ENCODE assay signal across 8 cellular contexts in the genomic region with DNA sequence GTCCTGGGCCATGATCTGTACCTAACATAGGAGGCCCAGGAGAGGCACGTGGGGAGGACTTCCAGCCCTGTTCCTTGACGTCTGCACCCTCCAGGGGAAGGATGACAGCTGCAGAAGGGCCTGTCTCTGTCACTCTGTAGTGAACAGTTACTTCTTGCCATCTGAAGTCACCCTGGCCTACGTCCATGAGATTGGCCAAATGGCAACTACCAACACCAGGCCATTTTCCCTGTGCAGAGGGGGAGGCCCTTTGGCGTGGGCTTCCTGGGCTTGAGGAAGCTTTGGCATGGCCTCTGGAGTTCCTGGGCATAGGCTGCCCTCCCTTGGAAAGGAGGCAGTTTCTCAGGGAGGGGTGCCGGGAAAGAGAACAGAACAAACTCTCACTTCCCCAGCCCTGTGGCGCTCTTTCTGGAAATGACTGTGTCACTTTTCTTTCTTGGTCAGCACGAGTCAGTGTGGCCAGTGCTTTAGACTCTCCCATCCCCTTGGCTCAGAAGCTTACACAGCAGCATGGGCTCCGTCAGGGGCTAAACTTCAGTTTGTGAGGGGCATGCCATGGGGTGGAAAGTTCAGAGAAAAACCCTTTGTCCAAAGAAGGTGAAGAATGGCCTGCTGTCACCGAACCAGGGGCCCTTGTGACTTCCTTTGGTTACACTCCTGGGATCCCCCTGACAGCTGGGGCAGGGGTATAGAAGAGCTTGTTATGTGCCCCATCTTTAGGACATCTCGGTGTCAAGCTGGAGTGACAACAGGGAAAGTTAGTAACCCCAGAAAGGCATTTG. TPM values are rescaled to one million over a fixed set of nuclear protein-coding genes. Genes with fewer than 3 reads are reported as not detected.
DNase-seq lines count a peak whose midpoint lies in the region; ATAC-seq and TF ChIP-seq lines count a peak whose summit lies in the region.

No MANE protein-coding gene starts in this region.

- peaks cover 49% of the 10 kb centered on the region for H3K4me1 Mint-ChIP-seq in activated T-helper 1 cell treated with anti-CD3 and anti-CD28 coated beads, Interleukin-12 subunit alpha, Interleukin-12 subunit beta, Interleukin-2, Interleukin-4 antibody, amounts not matched to agents 30 ng/mL and 10 ng/mL and 1 ng/mL, durations not matched to agents 14 hours and 24 hours and 36 hours (ENCODE audit: low read depth)

- no peak for TF ChIP-seq POLR2A in erythroblast (IDR thresholded peaks at IDR 0.05; ENCODE audit: low read length)

- no peak overlapping the region for H3K4me3 ChIP-seq in rectal smooth muscle tissue (ENCODE audit: low read length)

- H3K4me3 Mint-ChIP-seq in activated T-helper 1 cell treated with anti-CD3 and anti-CD28 coated beads, Interleukin-12 subunit alpha, Interleukin-12 subunit beta, Interleukin-2, Interleukin-4 antibody, amounts not matched to agents 30 ng/mL and 10 ng/mL and 1 ng/mL, durations not matched to agents 14 hours and 24 hours and 36 hours = no peak overlapping the region

- no peak for DNase-seq in activated T-helper 1 cell treated with anti-CD3 and anti-CD28 coated beads, Interleukin-12 subunit alpha, Interleukin-12 subunit beta, Interleukin-2, Interleukin-4 antibody, amounts not matched to agents 30 ng/mL and 10 ng/mL and 1 ng/mL, durations not matched to agents 14 hours and 24 hours and 36 hours (ENCODE audit: low spot score)
- DNase-seq in NCI-H774 (lab: John Stamatoyannopoulos, UW) = no peak
- DNase-seq in stimulated activated naive CD4-positive, alpha-beta T cell treated with Interleukin-2 at 50 U/mL for 16 hours (lab: John Stamatoyannopoulos, UW) = no peak
- no peak for DNase-seq in erythroblast (lab: John Stamatoyannopoulos, UW)
- no peak for DNase-seq in DMS53 treated with DMSO at 0.1 percent for 48 hours (lab: John Stamatoyannopoulos, UW; ENCODE audit: unreplicated experiment)

- H3K9me3 Mint-ChIP-seq in activated T-helper 1 cell treated with anti-CD3 and anti-CD28 coated beads, Interleukin-12 subunit alpha, Interleukin-12 subunit beta, Interleukin-2, Interleukin-4 antibody, amounts not matched to agents 30 ng/mL and 10 ng/mL and 1 ng/mL, durations not matched to agents 14 hours and 24 hours and 36 hours = no peaks in the 10 kb centered on the region

- peak overlapping the region; percentile 21 for H3K27ac Mint-ChIP-seq in activated T-helper 1 cell treated with anti-CD3 and anti-CD28 coated beads, Interleukin-12 subunit alpha, Interleukin-12 subunit beta, Interleukin-2, Interleukin-4 antibody, amounts not matched to agents 30 ng/mL and 10 ng/mL and 1 ng/mL, durations not matched to agents 14 hours and 24 hours and 36 hours

- H3K27me3 Mint-ChIP-seq in activated T-helper 1 cell treated with anti-CD3 and anti-CD28 coated beads, Interleukin-12 subunit alpha, Interleukin-12 subunit beta, Interleukin-2, Interleukin-4 antibody, amounts not matched to agents 30 ng/mL and 10 ng/mL and 1 ng/mL, durations not matched to agents 14 hours and 24 hours and 36 hours (ENCODE audit: insufficient read depth) = no peaks in the 10 kb centered on the region

- H3K4me1 ChIP-seq in rectal smooth muscle tissue (ENCODE audit: control insufficient read depth, insufficient read depth, low read length) = peaks cover 3% of the 10 kb centered on the region

- H3K27ac ChIP-seq in rectal smooth muscle tissue (ENCODE audit: low read depth, low read length) = peak overlapping the region; percentile 37

- intact Hi-C loops in activated T-helper 1 cell treated with anti-CD3 and anti-CD28 coated beads, Interleukin-12 subunit alpha, Interleukin-12 subunit beta, Interleukin-2, Interleukin-4 antibody, amounts not matched to agents 30 ng/mL and 10 ng/mL and 1 ng/mL, durations not matched to agents 14 hours and 24 hours and 36 hours (cut with micrococcal nuclease) = no loop called here

- no peak overlapping the region for H3K9ac ChIP-seq in rectal smooth muscle tissue (ENCODE audit: low read length)

- no peaks in the 10 kb centered on the region for H3K27me3 ChIP-seq in rectal smooth muscle tissue (ENCODE audit: control insufficient read depth, insufficient read depth, low read length)

- H3K36me3 Mint-ChIP-seq in activated T-helper 1 cell treated with anti-CD3 and anti-CD28 coated beads, Interleukin-12 subunit alpha, Interleukin-12 subunit beta, Interleukin-2, Interleukin-4 antibody, amounts not matched to agents 30 ng/mL and 10 ng/mL and 1 ng/mL, durations not matched to agents 14 hours and 24 hours and 36 hours (ENCODE audit: low read depth) = peaks cover 13% of the 10 kb centered on the region

- no peaks in the 10 kb centered on the region for H3K36me3 ChIP-seq in rectal smooth muscle tissue (ENCODE audit: control insufficient read depth, insufficient read depth, low read length)

- peak; percentile 44 for ATAC-seq in GM18861 (IDR thresholded peaks at IDR 0.05; ENCODE audit: unreplicated experiment)
- ATAC-seq in HG02623 (IDR thresholded peaks at IDR 0.05; ENCODE audit: unreplicated experiment) = peak; percentile 35

RNA-seq across cellular contexts. Expression of a gene that starts 5.3 kb away (rescaled TPM):
- total RNA-seq in activated T-helper 1 cell treated with anti-CD3 and anti-CD28 coated beads, Interleukin-12 subunit alpha, Interleukin-12 subunit beta, Interleukin-2, Interleukin-4 antibody, amounts not matched to agents 30 ng/mL and 10 ng/mL and 1 ng/mL, durations not matched to agents 14 hours and 24 hours and 36 hours = 85.9 and 88.0 TPM in 2 replicates

RNA-seq across cellular contexts. Expression of a gene that starts 28.4 kb away (rescaled TPM):
- 4.0 and 5.6 TPM in 2 replicates for total RNA-seq in activated T-helper 1 cell treated with anti-CD3 and anti-CD28 coated beads, Interleukin-12 subunit alpha, Interleukin-12 subunit beta, Interleukin-2, Interleukin-4 antibody, amounts not matched to agents 30 ng/mL and 10 ng/mL and 1 ng/mL, durations not matched to agents 14 hours and 24 hours and 36 hours

RNA-seq across cellular contexts. Expression of a gene that starts 40.6 kb away (rescaled TPM):
- 19.8 and 21.0 TPM in 2 replicates for total RNA-seq in activated T-helper 1 cell treated with anti-CD3 and anti-CD28 coated beads, Interleukin-12 subunit alpha, Interleukin-12 subunit beta, Interleukin-2, Interleukin-4 antibody, amounts not matched to agents 30 ng/mL and 10 ng/mL and 1 ng/mL, durations not matched to agents 14 hours and 24 hours and 36 hours

RNA-seq across cellular contexts. Expression of a gene that starts 51.8 kb away (rescaled TPM):
- total RNA-seq in activated T-helper 1 cell treated with anti-CD3 and anti-CD28 coated beads, Interleukin-12 subunit alpha, Interleukin-12 subunit beta, Interleukin-2, Interleukin-4 antibody, amounts not matched to agents 30 ng/mL and 10 ng/mL and 1 ng/mL, durations not matched to agents 14 hours and 24 hours and 36 hours = 28.8 and 29.5 TPM in 2 replicates

RNA-seq across cellular contexts. Expression of a gene that starts 52.0 kb away (rescaled TPM):
- 22.6 and 22.7 TPM in 2 replicates for total RNA-seq in activated T-helper 1 cell treated with anti-CD3 and anti-CD28 coated beads, Interleukin-12 subunit alpha, Interleukin-12 subunit beta, Interleukin-2, Interleukin-4 antibody, amounts not matched to agents 30 ng/mL and 10 ng/mL and 1 ng/mL, durations not matched to agents 14 hours and 24 hours and 36 hours
